8 cellular contexts compared by ENCODE assay signal in genomic region chr19:48363810-48364563, GRCh38. TPM values are rescaled to one million over a fixed set of nuclear protein-coding genes. Genes with fewer than 3 reads are reported as not detected.
A peak's percentile ranks its signal among the peaks of the same experiment; 100 is the strongest.
DNase-seq lines count a peak whose midpoint lies in the region; ATAC-seq and TF ChIP-seq lines count a peak whose summit lies in the region.

TSS of gene SYNGR4 (plus strand) at chr19:48364367. CDS start at chr19:48365843, 1,476 bp downstream.
TSS of gene TMEM143 (minus strand) at chr19:48363940. CDS start at chr19:48363920, 20 bp downstream.

- peak within 1 kb of the TSS; percentile 93 for H3K4me2 ChIP-seq in PC-9

- H3K79me2 ChIP-seq in PC-9 (ENCODE audit: low read depth), result no peaks in the 10 kb centered on the region

- peak within 1 kb of the TSS; percentile 63 for H3K27ac ChIP-seq in PC-9

- peak within 1 kb of the TSS; percentile 89 for H2AFZ ChIP-seq in PC-9

- ATAC-seq in GM21723 (IDR thresholded peaks at IDR 0.05; ENCODE audit: unreplicated experiment), result peak; percentile 81
- ATAC-seq in activated T-cell treated with anti-CD3 and anti-CD28 coated beads, Interleukin-2, amount 50 U/mL, for 4 hours, result peak; percentile 92 to 93

- no TSS peak for BruUV-seq in PC-9 (replicated peaks; lab: Mats Ljungman, UMichigan)

- H4K20me1 ChIP-seq in PC-9 (ENCODE audit: insufficient read depth), result no peaks in the 10 kb centered on the region

- in situ Hi-C loops in KBM-7 (cut with MboI; ENCODE audit: low pct_unique_long_range_greater_than_20kb, low sequenced_read_pairs), result no loop called here

- H3K4me1 Mint-ChIP-seq in activated T-cell treated with anti-CD3 and anti-CD28 coated beads, Interleukin-2, amount 50 U/mL, for 4 hours (ENCODE audit: low read depth), result peaks cover 4% of the 10 kb centered on the region

- POLR2A ChIA-PET in PC-9 (lab: Charles Lee; ENCODE audit: unreplicated experiment), result interaction anchor here (0.6 to 2.7 kb wide), 17 partner anchors 27 to 1123 kb away, joined by 3 to 28 read pairs (median 6); partner anchors contain the start of genes DHX34, KDELR1 and SPHK2

- no peaks in the 10 kb centered on the region for H3K27me3 ChIP-seq in PC-9 (ENCODE audit: insufficient read depth, low read depth)

- peaks cover 7% of the 10 kb centered on the region for H3K4me1 ChIP-seq in PC-9 (replicated peaks; ENCODE audit: insufficient read depth)

- H3K4me3 ChIP-seq in PC-9, result peak within 1 kb of the TSS; percentile 72

- H3K9me3 Mint-ChIP-seq in activated T-cell treated with anti-CD3 and anti-CD28 coated beads, Interleukin-2, amount 50 U/mL, for 4 hours, result no peaks in the 10 kb centered on the region

- peak; percentile 70 for TF ChIP-seq POLR2A in erythroblast (IDR thresholded peaks at IDR 0.05; ENCODE audit: low read length)

- peak within 1 kb of the TSS; percentile 87 for H3K4me3 Mint-ChIP-seq in activated T-cell treated with anti-CD3 and anti-CD28 coated beads, Interleukin-2, amount 50 U/mL, for 4 hours

- CTCF ChIA-PET in PC-9 (lab: Charles Lee), result interaction anchor here (0.5 to 1.8 kb wide), 8 partner anchors 13 to 124 kb away, joined by 3 to 14 read pairs (median 4); a partner anchor contains a TSS

- H3K9me3 ChIP-seq in PC-9 (ENCODE audit: insufficient read depth, low read depth), result no peaks in the 10 kb centered on the region

- H3K27me3 Mint-ChIP-seq in activated T-cell treated with anti-CD3 and anti-CD28 coated beads, Interleukin-2, amount 50 U/mL, for 4 hours (ENCODE audit: low read depth), result no peaks in the 10 kb centered on the region

- peaks cover 25% of the 10 kb centered on the region; the same call in 1 of the 2 replicates for H3F3A ChIP-seq in PC-9 (ENCODE audit: insufficient read depth, low read depth)

- TF ChIP-seq CTCF in PC-9 (conservative IDR thresholded peaks at IDR 0.05), result no peak

- DNase-seq in DMS53 treated with DMSO at 0.1 percent for 48 hours (lab: John Stamatoyannopoulos, UW; ENCODE audit: unreplicated experiment) (peak; percentile 99), KBM-7 (peak; percentile 100), PC-9 (peak; percentile 99 to 100), erythroblast (lab: John Stamatoyannopoulos, UW) (peak; percentile 100), mucosa of gallbladder (ENCODE audit: low spot score) (peak; percentile 99)
- DNase-seq in activated T-cell treated with anti-CD3 and anti-CD28 coated beads, Interleukin-2, amount 50 U/mL, for 4 hours, result peak; percentile 96
- peak; percentile 96 for DNase-seq in stimulated activated CD8-positive, alpha-beta memory T cell treated with anti-CD3 and anti-CD28 coated beads, Interleukin-4, amount 100 ng/mL, for 24 hours (ENCODE audit: low read depth)

- intact Hi-C loops in PC-9 (cut with micrococcal nuclease; ENCODE audit: unreplicated experiment), result loop anchor here (1.0 to 5.0 kb wide), 2 partner anchors 27 to 42 kb away; partner anchors contain the start of gene KDELR1

- peaks cover 3% of the 10 kb centered on the region for H3K36me3 Mint-ChIP-seq in activated T-cell treated with anti-CD3 and anti-CD28 coated beads, Interleukin-2, amount 50 U/mL, for 4 hours (ENCODE audit: insufficient read depth)

- H3K36me3 ChIP-seq in PC-9 (ENCODE audit: low read depth), result no peaks in the 10 kb centered on the region

- H3K9me2 ChIP-seq in PC-9 (ENCODE audit: insufficient read depth), result no peaks in the 10 kb centered on the region

RNA-seq across cellular contexts. Expression of gene SYNGR4, which starts in this region (rescaled TPM):
- total RNA-seq in PC-9 (2021) (1.3 and 2.1 TPM in 2 replicates), mucosa of gallbladder (not detected)
- total RNA-seq in activated T-cell treated with anti-CD3 and anti-CD28 coated beads, Interleukin-2, amount 50 U/mL, for 4 hours, result not detected

RNA-seq across cellular contexts. Expression of gene TMEM143, which starts in this region (rescaled TPM):
- total RNA-seq in PC-9 (2021) (24.8 and 31.3 TPM in 2 replicates), mucosa of gallbladder (18.0 TPM)
- total RNA-seq in activated T-cell treated with anti-CD3 and anti-CD28 coated beads, Interleukin-2, amount 50 U/mL, for 4 hours, result 1 to 10 TPM; 5.2 to 6.4 (median 5.6) TPM

Comparison
In these comparisons a context has a peak if more than half of its experiments do, and no peak if none do; other contexts are left out.
1. Peak in every context shown above with its lines: DNase-seq, ATAC-seq, H3K4me3 ChIP-seq and H3K27ac ChIP-seq.